ENCODE assay signal across 1 cellular context in genomic region chr5:127934791-127935256, GRCh38.
A peak's percentile ranks its signal among the peaks of the same experiment; 100 is the strongest.
TF ChIP-seq lines count a peak whose summit lies in the region.

No MANE protein-coding gene starts in this region.

TF ChIP-seq in HCT116, 20 proteins besides CTCF, POLR2A, EP300 and RAD21 (continued from another document):
- TF ChIP-seq, protein P1, sequence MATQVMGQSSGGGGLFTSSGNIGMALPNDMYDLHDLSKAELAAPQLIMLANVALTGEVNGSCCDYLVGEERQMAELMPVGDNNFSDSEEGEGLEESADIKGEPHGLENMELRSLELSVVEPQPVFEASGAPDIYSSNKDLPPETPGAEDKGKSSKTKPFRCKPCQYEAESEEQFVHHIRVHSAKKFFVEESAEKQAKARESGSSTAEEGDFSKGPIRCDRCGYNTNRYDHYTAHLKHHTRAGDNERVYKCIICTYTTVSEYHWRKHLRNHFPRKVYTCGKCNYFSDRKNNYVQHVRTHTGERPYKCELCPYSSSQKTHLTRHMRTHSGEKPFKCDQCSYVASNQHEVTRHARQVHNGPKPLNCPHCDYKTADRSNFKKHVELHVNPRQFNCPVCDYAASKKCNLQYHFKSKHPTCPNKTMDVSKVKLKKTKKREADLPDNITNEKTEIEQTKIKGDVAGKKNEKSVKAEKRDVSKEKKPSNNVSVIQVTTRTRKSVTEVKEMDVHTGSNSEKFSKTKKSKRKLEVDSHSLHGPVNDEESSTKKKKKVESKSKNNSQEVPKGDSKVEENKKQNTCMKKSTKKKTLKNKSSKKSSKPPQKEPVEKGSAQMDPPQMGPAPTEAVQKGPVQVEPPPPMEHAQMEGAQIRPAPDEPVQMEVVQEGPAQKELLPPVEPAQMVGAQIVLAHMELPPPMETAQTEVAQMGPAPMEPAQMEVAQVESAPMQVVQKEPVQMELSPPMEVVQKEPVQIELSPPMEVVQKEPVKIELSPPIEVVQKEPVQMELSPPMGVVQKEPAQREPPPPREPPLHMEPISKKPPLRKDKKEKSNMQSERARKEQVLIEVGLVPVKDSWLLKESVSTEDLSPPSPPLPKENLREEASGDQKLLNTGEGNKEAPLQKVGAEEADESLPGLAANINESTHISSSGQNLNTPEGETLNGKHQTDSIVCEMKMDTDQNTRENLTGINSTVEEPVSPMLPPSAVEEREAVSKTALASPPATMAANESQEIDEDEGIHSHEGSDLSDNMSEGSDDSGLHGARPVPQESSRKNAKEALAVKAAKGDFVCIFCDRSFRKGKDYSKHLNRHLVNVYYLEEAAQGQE (IDR thresholded peaks at IDR 0.05; ENCODE audit: low read depth): no peak
- TF ChIP-seq FOSL1 (IDR thresholded peaks at IDR 0.05; ENCODE audit: low read depth): peak; percentile 95
- no peak for TF ChIP-seq ZFX (IDR thresholded peaks at IDR 0.05)
- TF ChIP-seq ZNF274 (IDR thresholded peaks at IDR 0.05; ENCODE audit: low read depth, low read length): no peak
- no peak for TF ChIP-seq EZH2phosphoT487 (IDR thresholded peaks at IDR 0.05; ENCODE audit: borderline replicate concordance)
- TF ChIP-seq, protein P2, sequence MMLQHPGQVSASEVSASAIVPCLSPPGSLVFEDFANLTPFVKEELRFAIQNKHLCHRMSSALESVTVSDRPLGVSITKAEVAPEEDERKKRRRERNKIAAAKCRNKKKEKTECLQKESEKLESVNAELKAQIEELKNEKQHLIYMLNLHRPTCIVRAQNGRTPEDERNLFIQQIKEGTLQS (IDR thresholded peaks at IDR 0.05): no peak
- 0 out of 2 replicates have a peak, but pooled peaks have one; percentile 8 for TF ChIP-seq EGR1 (IDR thresholded peaks at IDR 0.05; ENCODE audit: low read depth)
- peak; percentile 98 for TF ChIP-seq CBX3 (IDR thresholded peaks at IDR 0.05; ENCODE audit: low read depth)
- no peak for TF ChIP-seq EZH2 (IDR thresholded peaks at IDR 0.05)
- TF ChIP-seq ELF1 (IDR thresholded peaks at IDR 0.05; ENCODE audit: borderline replicate concordance, low read depth): no peak; the same call in 1 of the 2 replicates
- TF ChIP-seq SP1 (IDR thresholded peaks at IDR 0.05; ENCODE audit: low read depth): peak; percentile 94
